15 cellular contexts compared by ENCODE assay signal in genomic region chr7:79292834-79293233, GRCh38.
"Had no signal": no experiment of that assay in that cellular context is flagged by ENCODE, and none has a peak within 500 bp of the region (broad histone marks: within the 10 kb centered on the region; RNA-seq: fewer than 3 reads in every experiment).

No MANE protein-coding gene starts in this region.

- H3K4me1 ChIP-seq: colonic mucosa, left ventricle myocardium inferior, prostate gland had no signal

- H3K27ac ChIP-seq: colonic mucosa, left ventricle myocardium inferior, prostate gland, WERI-Rb-1 had no signal

- H3K9me3 ChIP-seq: colonic mucosa, left ventricle myocardium inferior, prostate gland had no signal

- H3K4me3 ChIP-seq: colonic mucosa, left ventricle myocardium inferior, prostate gland had no signal

- H3K27me3 ChIP-seq: colonic mucosa had no signal

- DNase-seq: activated CD4-positive, alpha-beta T cell treated with anti-CD3 and anti-CD28 coated beads for 36 hours; activated CD8-positive, alpha-beta T cell treated with anti-CD3 and anti-CD28 coated beads for 36 hours; activated effector memory CD4-positive, alpha-beta T cell treated with Interleukin-2 at 50 U/mL for 16 hours; activated T-cell treated with anti-CD3 and anti-CD28 coated beads, Interleukin-2, amount 50 U/mL, for 4 hours; colonic mucosa; kidney; left ventricle myocardium inferior; mesenchymal stem cell; naive thymus-derived CD8-positive, alpha-beta T cell; right cardiac atrium; WERI-Rb-1 had no signal

- H3K9me3 Mint-ChIP-seq: activated CD8-positive, alpha-beta T cell treated with anti-CD3 and anti-CD28 coated beads for 36 hours; activated naive CD4-positive, alpha-beta T cell treated with anti-CD3 and anti-CD28 coated beads, Interleukin-2, amount 50 U/mL, for 24 hours; naive thymus-derived CD8-positive, alpha-beta T cell; stimulated activated naive CD8-positive, alpha-beta T cell treated with anti-CD3 and anti-CD28 coated beads, Interleukin-15, Interleukin-2, amounts not matched to agents 100 ng/mL and 50 ng/mL, for 24 hours; type B pancreatic cell had no signal

- H3K27me3 Mint-ChIP-seq: activated naive CD4-positive, alpha-beta T cell treated with anti-CD3 and anti-CD28 coated beads, Interleukin-2, amount 50 U/mL, for 24 hours; type B pancreatic cell had no signal

- H3K27ac Mint-ChIP-seq: activated CD4-positive, alpha-beta T cell treated with anti-CD3 and anti-CD28 coated beads for 36 hours; activated CD8-positive, alpha-beta T cell treated with anti-CD3 and anti-CD28 coated beads for 36 hours; activated naive CD4-positive, alpha-beta T cell treated with anti-CD3 and anti-CD28 coated beads, Interleukin-2, amount 50 U/mL, for 24 hours; naive thymus-derived CD8-positive, alpha-beta T cell; stimulated activated naive CD8-positive, alpha-beta T cell treated with anti-CD3 and anti-CD28 coated beads, Interleukin-15, Interleukin-2, amounts not matched to agents 100 ng/mL and 50 ng/mL, for 24 hours; type B pancreatic cell had no signal

- H3K4me3 Mint-ChIP-seq: activated CD4-positive, alpha-beta T cell treated with anti-CD3 and anti-CD28 coated beads for 36 hours; activated CD8-positive, alpha-beta T cell treated with anti-CD3 and anti-CD28 coated beads for 36 hours; activated naive CD4-positive, alpha-beta T cell treated with anti-CD3 and anti-CD28 coated beads, Interleukin-2, amount 50 U/mL, for 24 hours; activated T-cell treated with anti-CD3 and anti-CD28 coated beads, Interleukin-2, amount 50 U/mL, for 4 hours; naive thymus-derived CD8-positive, alpha-beta T cell; stimulated activated naive CD8-positive, alpha-beta T cell treated with anti-CD3 and anti-CD28 coated beads, Interleukin-15, Interleukin-2, amounts not matched to agents 100 ng/mL and 50 ng/mL, for 24 hours; type B pancreatic cell had no signal

- H3K36me3 Mint-ChIP-seq: activated naive CD4-positive, alpha-beta T cell treated with anti-CD3 and anti-CD28 coated beads, Interleukin-2, amount 50 U/mL, for 24 hours; naive thymus-derived CD8-positive, alpha-beta T cell; type B pancreatic cell had no signal

- H3K36me3 ChIP-seq: colonic mucosa, left ventricle myocardium inferior, prostate gland, WERI-Rb-1 had no signal

- H3K4me1 Mint-ChIP-seq: activated CD4-positive, alpha-beta T cell treated with anti-CD3 and anti-CD28 coated beads for 36 hours; activated naive CD4-positive, alpha-beta T cell treated with anti-CD3 and anti-CD28 coated beads, Interleukin-2, amount 50 U/mL, for 24 hours had no signal
